1 cellular context compared by ENCODE assay signal in genomic region chr11:67354314-67355022, GRCh38.
TF ChIP-seq lines count a peak whose summit lies in the region.

No MANE protein-coding gene starts in this region.

TF ChIP-seq in HepG2, 621 proteins besides CTCF, POLR2A, EP300 and RAD21 (continued from another document and continues in another):
- TF ChIP-seq, protein P1, sequence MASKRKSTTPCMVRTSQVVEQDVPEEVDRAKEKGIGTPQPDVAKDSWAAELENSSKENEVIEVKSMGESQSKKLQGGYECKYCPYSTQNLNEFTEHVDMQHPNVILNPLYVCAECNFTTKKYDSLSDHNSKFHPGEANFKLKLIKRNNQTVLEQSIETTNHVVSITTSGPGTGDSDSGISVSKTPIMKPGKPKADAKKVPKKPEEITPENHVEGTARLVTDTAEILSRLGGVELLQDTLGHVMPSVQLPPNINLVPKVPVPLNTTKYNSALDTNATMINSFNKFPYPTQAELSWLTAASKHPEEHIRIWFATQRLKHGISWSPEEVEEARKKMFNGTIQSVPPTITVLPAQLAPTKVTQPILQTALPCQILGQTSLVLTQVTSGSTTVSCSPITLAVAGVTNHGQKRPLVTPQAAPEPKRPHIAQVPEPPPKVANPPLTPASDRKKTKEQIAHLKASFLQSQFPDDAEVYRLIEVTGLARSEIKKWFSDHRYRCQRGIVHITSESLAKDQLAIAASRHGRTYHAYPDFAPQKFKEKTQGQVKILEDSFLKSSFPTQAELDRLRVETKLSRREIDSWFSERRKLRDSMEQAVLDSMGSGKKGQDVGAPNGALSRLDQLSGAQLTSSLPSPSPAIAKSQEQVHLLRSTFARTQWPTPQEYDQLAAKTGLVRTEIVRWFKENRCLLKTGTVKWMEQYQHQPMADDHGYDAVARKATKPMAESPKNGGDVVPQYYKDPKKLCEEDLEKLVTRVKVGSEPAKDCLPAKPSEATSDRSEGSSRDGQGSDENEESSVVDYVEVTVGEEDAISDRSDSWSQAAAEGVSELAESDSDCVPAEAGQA (IDR thresholded peaks at IDR 0.05; ENCODE audit: low read depth): no peak
- TF ChIP-seq, protein P1 (CRISPR knock-in tag; IDR thresholded peaks at IDR 0.05; ENCODE audit: borderline replicate concordance): no peak
- TF ChIP-seq ZNF646 (CRISPR knock-in tag; IDR thresholded peaks at IDR 0.05): no peak
- TF ChIP-seq, protein P2, sequence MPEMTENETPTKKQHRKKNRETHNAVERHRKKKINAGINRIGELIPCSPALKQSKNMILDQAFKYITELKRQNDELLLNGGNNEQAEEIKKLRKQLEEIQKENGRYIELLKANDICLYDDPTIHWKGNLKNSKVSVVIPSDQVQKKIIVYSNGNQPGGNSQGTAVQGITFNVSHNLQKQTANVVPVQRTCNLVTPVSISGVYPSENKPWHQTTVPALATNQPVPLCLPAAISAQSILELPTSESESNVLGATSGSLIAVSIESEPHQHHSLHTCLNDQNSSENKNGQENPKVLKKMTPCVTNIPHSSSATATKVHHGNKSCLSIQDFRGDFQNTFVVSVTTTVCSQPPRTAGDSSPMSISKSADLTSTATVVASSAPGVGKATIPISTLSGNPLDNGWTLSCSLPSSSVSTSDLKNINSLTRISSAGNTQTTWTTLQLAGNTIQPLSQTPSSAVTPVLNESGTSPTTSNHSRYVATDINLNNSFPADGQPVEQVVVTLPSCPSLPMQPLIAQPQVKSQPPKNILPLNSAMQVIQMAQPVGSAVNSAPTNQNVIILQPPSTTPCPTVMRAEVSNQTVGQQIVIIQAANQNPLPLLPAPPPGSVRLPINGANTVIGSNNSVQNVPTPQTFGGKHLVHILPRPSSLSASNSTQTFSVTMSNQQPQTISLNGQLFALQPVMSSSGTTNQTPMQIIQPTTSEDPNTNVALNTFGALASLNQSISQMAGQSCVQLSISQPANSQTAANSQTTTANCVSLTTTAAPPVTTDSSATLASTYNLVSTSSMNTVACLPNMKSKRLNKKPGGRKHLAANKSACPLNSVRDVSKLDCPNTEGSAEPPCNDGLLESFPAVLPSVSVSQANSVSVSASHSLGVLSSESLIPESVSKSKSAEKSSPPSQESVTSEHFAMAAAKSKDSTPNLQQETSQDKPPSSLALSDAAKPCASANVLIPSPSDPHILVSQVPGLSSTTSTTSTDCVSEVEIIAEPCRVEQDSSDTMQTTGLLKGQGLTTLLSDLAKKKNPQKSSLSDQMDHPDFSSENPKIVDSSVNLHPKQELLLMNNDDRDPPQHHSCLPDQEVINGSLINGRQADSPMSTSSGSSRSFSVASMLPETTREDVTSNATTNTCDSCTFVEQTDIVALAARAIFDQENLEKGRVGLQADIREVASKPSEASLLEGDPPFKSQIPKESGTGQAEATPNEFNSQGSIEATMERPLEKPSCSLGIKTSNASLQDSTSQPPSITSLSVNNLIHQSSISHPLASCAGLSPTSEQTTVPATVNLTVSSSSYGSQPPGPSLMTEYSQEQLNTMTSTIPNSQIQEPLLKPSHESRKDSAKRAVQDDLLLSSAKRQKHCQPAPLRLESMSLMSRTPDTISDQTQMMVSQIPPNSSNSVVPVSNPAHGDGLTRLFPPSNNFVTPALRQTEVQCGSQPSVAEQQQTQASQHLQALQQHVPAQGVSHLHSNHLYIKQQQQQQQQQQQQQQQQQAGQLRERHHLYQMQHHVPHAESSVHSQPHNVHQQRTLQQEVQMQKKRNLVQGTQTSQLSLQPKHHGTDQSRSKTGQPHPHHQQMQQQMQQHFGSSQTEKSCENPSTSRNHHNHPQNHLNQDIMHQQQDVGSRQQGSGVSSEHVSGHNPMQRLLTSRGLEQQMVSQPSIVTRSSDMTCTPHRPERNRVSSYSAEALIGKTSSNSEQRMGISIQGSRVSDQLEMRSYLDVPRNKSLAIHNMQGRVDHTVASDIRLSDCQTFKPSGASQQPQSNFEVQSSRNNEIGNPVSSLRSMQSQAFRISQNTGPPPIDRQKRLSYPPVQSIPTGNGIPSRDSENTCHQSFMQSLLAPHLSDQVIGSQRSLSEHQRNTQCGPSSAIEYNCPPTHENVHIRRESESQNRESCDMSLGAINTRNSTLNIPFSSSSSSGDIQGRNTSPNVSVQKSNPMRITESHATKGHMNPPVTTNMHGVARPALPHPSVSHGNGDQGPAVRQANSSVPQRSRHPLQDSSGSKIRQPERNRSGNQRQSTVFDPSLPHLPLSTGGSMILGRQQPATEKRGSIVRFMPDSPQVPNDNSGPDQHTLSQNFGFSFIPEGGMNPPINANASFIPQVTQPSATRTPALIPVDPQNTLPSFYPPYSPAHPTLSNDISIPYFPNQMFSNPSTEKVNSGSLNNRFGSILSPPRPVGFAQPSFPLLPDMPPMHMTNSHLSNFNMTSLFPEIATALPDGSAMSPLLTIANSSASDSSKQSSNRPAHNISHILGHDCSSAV (CRISPR knock-in tag; IDR thresholded peaks at IDR 0.05; ENCODE audit: borderline replicate concordance): no peak
- no peak for TF ChIP-seq RBM22 (optimal IDR thresholded peaks at IDR 0.05; ENCODE audit: low read length)
- TF ChIP-seq, protein P3, sequence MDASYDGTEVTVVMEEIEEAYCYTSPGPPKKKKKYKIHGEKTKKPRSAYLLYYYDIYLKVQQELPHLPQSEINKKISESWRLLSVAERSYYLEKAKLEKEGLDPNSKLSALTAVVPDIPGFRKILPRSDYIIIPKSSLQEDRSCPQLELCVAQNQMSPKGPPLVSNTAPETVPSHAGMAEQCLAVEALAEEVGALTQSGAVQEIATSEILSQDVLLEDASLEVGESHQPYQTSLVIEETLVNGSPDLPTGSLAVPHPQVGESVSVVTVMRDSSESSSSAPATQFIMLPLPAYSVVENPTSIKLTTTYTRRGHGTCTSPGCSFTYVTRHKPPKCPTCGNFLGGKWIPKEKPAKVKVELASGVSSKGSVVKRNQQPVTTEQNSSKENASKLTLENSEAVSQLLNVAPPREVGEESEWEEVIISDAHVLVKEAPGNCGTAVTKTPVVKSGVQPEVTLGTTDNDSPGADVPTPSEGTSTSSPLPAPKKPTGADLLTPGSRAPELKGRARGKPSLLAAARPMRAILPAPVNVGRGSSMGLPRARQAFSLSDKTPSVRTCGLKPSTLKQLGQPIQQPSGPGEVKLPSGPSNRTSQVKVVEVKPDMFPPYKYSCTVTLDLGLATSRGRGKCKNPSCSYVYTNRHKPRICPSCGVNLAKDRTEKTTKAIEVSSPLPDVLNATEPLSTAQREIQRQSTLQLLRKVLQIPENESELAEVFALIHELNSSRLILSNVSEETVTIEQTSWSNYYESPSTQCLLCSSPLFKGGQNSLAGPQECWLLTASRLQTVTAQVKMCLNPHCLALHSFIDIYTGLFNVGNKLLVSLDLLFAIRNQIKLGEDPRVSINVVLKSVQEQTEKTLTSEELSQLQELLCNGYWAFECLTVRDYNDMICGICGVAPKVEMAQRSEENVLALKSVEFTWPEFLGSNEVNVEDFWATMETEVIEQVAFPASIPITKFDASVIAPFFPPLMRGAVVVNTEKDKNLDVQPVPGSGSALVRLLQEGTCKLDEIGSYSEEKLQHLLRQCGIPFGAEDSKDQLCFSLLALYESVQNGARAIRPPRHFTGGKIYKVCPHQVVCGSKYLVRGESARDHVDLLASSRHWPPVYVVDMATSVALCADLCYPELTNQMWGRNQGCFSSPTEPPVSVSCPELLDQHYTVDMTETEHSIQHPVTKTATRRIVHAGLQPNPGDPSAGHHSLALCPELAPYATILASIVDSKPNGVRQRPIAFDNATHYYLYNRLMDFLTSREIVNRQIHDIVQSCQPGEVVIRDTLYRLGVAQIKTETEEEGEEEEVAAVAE (CRISPR knock-in tag; IDR thresholded peaks at IDR 0.05; ENCODE audit: borderline replicate concordance): peak; percentile 55; the same call in 1 of the 2 replicates
- TF ChIP-seq ZNF550 (CRISPR knock-in tag; IDR thresholded peaks at IDR 0.05; ENCODE audit: borderline replicate concordance): no peak
- TF ChIP-seq HOXA9 (CRISPR knock-in tag; IDR thresholded peaks at IDR 0.05; ENCODE audit: borderline replicate concordance): no peak
- peak; percentile 93 for TF ChIP-seq TEAD3 (CRISPR knock-in tag; optimal IDR thresholded peaks at IDR 0.05; ENCODE audit: borderline replicate concordance)
- TF ChIP-seq ZFX (CRISPR knock-in tag; IDR thresholded peaks at IDR 0.05; ENCODE audit: low read depth): peak; percentile 60
- TF ChIP-seq, protein P4, sequence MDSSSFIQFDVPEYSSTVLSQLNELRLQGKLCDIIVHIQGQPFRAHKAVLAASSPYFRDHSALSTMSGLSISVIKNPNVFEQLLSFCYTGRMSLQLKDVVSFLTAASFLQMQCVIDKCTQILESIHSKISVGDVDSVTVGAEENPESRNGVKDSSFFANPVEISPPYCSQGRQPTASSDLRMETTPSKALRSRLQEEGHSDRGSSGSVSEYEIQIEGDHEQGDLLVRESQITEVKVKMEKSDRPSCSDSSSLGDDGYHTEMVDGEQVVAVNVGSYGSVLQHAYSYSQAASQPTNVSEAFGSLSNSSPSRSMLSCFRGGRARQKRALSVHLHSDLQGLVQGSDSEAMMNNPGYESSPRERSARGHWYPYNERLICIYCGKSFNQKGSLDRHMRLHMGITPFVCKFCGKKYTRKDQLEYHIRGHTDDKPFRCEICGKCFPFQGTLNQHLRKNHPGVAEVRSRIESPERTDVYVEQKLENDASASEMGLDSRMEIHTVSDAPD (CRISPR knock-in tag; IDR thresholded peaks at IDR 0.05): no peak
- TF ChIP-seq, protein P5, sequence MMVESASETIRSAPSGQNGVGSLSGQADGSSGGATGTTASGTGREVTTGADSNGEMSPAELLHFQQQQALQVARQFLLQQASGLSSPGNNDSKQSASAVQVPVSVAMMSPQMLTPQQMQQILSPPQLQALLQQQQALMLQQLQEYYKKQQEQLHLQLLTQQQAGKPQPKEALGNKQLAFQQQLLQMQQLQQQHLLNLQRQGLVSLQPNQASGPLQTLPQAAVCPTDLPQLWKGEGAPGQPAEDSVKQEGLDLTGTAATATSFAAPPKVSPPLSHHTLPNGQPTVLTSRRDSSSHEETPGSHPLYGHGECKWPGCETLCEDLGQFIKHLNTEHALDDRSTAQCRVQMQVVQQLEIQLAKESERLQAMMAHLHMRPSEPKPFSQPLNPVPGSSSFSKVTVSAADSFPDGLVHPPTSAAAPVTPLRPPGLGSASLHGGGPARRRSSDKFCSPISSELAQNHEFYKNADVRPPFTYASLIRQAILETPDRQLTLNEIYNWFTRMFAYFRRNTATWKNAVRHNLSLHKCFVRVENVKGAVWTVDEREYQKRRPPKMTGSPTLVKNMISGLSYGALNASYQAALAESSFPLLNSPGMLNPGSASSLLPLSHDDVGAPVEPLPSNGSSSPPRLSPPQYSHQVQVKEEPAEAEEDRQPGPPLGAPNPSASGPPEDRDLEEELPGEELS (CRISPR knock-in tag; IDR thresholded peaks at IDR 0.05): peak; percentile 74
- no peak for TF ChIP-seq KDM2A (CRISPR knock-in tag; IDR thresholded peaks at IDR 0.05; ENCODE audit: borderline replicate concordance, low read depth)
- TF ChIP-seq REL (CRISPR knock-in tag; conservative IDR thresholded peaks at IDR 0.05): no peak
- no peak for TF ChIP-seq TIGD3 (CRISPR knock-in tag; IDR thresholded peaks at IDR 0.05; ENCODE audit: borderline replicate concordance)
